In genomic region chr13:21529102-21529893, GRCh38 we compare ENCODE assay signal across 20 cellular contexts.
DNase-seq lines count a peak whose midpoint lies in the region; ATAC-seq and TF ChIP-seq lines count a peak whose summit lies in the region.
"Had no signal": no experiment of that assay in that cellular context is flagged by ENCODE, and none has a peak within 500 bp of the region (broad histone marks: within the 10 kb centered on the region; RNA-seq: fewer than 3 reads in every experiment).

No MANE protein-coding gene starts in this region.

- H3K27me3 Mint-ChIP-seq in activated CD8-positive, alpha-beta T cell treated with anti-CD3 and anti-CD28 coated beads, Interleukin-2, amount 10 ng/mL, durations not matched to agents 7 days and 5 days (ENCODE audit: low read depth) = no peaks in the 10 kb centered on the region
- H3K27me3 Mint-ChIP-seq in naive thymus-derived CD8-positive, alpha-beta T cell = no peaks in the 10 kb centered on the region
- H3K27me3 Mint-ChIP-seq: CD8-positive, alpha-beta memory T cell; dendritic cell treated with granulocyte-macrophage colony-stimulating factor and Interleukin-4, amounts not matched to agents 40 ng/mL and 50 ng/mL, for 4 days had no signal

- no peak overlapping the region for H3K27ac Mint-ChIP-seq in activated CD8-positive, alpha-beta T cell treated with anti-CD3 and anti-CD28 coated beads, Interleukin-2, amount 10 ng/mL, durations not matched to agents 7 days and 5 days
- no peak overlapping the region for H3K27ac Mint-ChIP-seq in naive thymus-derived CD8-positive, alpha-beta T cell
- H3K27ac Mint-ChIP-seq: CD8-positive, alpha-beta memory T cell; dendritic cell treated with granulocyte-macrophage colony-stimulating factor and Interleukin-4, amounts not matched to agents 40 ng/mL and 50 ng/mL, for 4 days had no signal

- H3K4me1 Mint-ChIP-seq in activated CD8-positive, alpha-beta T cell treated with anti-CD3 and anti-CD28 coated beads, Interleukin-2, amount 10 ng/mL, durations not matched to agents 7 days and 5 days (ENCODE audit: low read depth) = no peaks in the 10 kb centered on the region
- peaks cover 12 to 26% (median 19%) of the 10 kb centered on the region in 4 donors for H3K4me1 Mint-ChIP-seq in naive thymus-derived CD8-positive, alpha-beta T cell

- CTCF ChIA-PET in activated CD8-positive, alpha-beta T cell treated with anti-CD3 and anti-CD28 coated beads, Interleukin-2, amount 10 ng/mL, durations not matched to agents 7 days and 5 days (lab: Charles Lee) = interaction anchor here (0.9 kb wide), 1 partner anchor 109 kb away, joined by 4 read pairs; no protein-coding TSS in a partner anchor

- peak; percentile 49 for ATAC-seq in activated CD8-positive, alpha-beta T cell treated with anti-CD3 and anti-CD28 coated beads, Interleukin-2, amount 10 ng/mL, durations not matched to agents 7 days and 5 days
- peak; percentile 54 to 81 for ATAC-seq in naive thymus-derived CD8-positive, alpha-beta T cell
- no peak for ATAC-seq in GM18858 (IDR thresholded peaks at IDR 0.05; ENCODE audit: unreplicated experiment)
- ATAC-seq in HG02798 (IDR thresholded peaks at IDR 0.05; ENCODE audit: poor library complexity, unreplicated experiment) = no peak
- ATAC-seq: right lobe of liver had no signal

- H3K36me3 Mint-ChIP-seq in activated CD8-positive, alpha-beta T cell treated with anti-CD3 and anti-CD28 coated beads, Interleukin-2, amount 10 ng/mL, durations not matched to agents 7 days and 5 days (ENCODE audit: low read depth) = peaks cover 2% of the 10 kb centered on the region
- H3K36me3 Mint-ChIP-seq in naive thymus-derived CD8-positive, alpha-beta T cell = peaks cover 0 to 49% (median 8%) of the 10 kb centered on the region in 3 donors

- DNase-seq in NCI-H82 (lab: John Stamatoyannopoulos, UW) (peak; percentile 47), NCI-H82 treated with DMSO at 0.1 percent for 48 hours (lab: John Stamatoyannopoulos, UW; ENCODE audit: unreplicated experiment) (no peak), EH (ENCODE audit: low read depth) (peak; percentile 13), coronary artery (ENCODE audit: low spot score) (no peak)
- DNase-seq in activated CD8-positive, alpha-beta T cell treated with anti-CD3 and anti-CD28 coated beads, Interleukin-2, amount 10 ng/mL, durations not matched to agents 7 days and 5 days = no peak
- peak in 3 of 10 donors; percentile 11 to 21 (median 18) for DNase-seq in naive thymus-derived CD8-positive, alpha-beta T cell
- DNase-seq: activated CD4-positive, alpha-beta T cell treated with anti-CD3 and anti-CD28 coated beads, Interleukin-2, amount 50 U/mL, for 48 hours; activated naive CD4-positive, alpha-beta T cell; AML-193; GF-D8; NCI-H187; NCI-H526; right lobe of liver; T-helper 9 cell had no signal

- TF ChIP-seq CTCF in coronary artery (IDR thresholded peaks at IDR 0.05) = no peak

- no peak overlapping the region for H3K4me3 Mint-ChIP-seq in activated CD8-positive, alpha-beta T cell treated with anti-CD3 and anti-CD28 coated beads, Interleukin-2, amount 10 ng/mL, durations not matched to agents 7 days and 5 days
- no peak overlapping the region for H3K4me3 Mint-ChIP-seq in naive thymus-derived CD8-positive, alpha-beta T cell
- H3K4me3 Mint-ChIP-seq: CD8-positive, alpha-beta memory T cell; dendritic cell treated with granulocyte-macrophage colony-stimulating factor and Interleukin-4, amounts not matched to agents 40 ng/mL and 50 ng/mL, for 4 days had no signal

- POLR2A ChIA-PET in activated CD8-positive, alpha-beta T cell treated with anti-CD3 and anti-CD28 coated beads, Interleukin-2, amount 10 ng/mL, durations not matched to agents 7 days and 5 days (lab: Charles Lee) = interaction anchor here (1.0 kb wide), 1 partner anchor 75 kb away, joined by 4 read pairs; the partner anchor contains the start of gene MICU2
- POLR2A ChIA-PET in naive thymus-derived CD8-positive, alpha-beta T cell (lab: Charles Lee) = interaction anchor here (1.1 to 1.5 kb wide), 2 partner anchors 14 to 75 kb away, joined by 4 read pairs; partner anchors contain the start of gene MICU2

- H3K4me3 ChIP-seq in coronary artery = no peak overlapping the region
- H3K4me3 ChIP-seq: right lobe of liver had no signal

- H3K27ac ChIP-seq in coronary artery = no peak overlapping the region
- H3K27ac ChIP-seq: KMS-11, parathyroid adenoma, right lobe of liver had no signal

- no peaks in the 10 kb centered on the region for H3K9me3 Mint-ChIP-seq in activated CD8-positive, alpha-beta T cell treated with anti-CD3 and anti-CD28 coated beads, Interleukin-2, amount 10 ng/mL, durations not matched to agents 7 days and 5 days (ENCODE audit: insufficient read depth)
- no peaks in the 10 kb centered on the region for H3K9me3 Mint-ChIP-seq in naive thymus-derived CD8-positive, alpha-beta T cell
- H3K9me3 Mint-ChIP-seq: CD8-positive, alpha-beta memory T cell; dendritic cell treated with granulocyte-macrophage colony-stimulating factor and Interleukin-4, amounts not matched to agents 40 ng/mL and 50 ng/mL, for 4 days had no signal

Comparison
In these comparisons a context has a peak if more than half of its experiments do, and no peak if none do; other contexts are left out.
1. DNase-seq: peak in NCI-H82 (single experiment) and EH (single experiment); none in NCI-H82 treated with DMSO at 0.1 percent for 48 hours (single experiment), activated CD8-positive, alpha-beta T cell treated with anti-CD3 and anti-CD28 coated beads, Interleukin-2, amount 10 ng/mL, durations not matched to agents 7 days and 5 days (single experiment) and coronary artery (single experiment).
2. ATAC-seq: peak in activated CD8-positive, alpha-beta T cell treated with anti-CD3 and anti-CD28 coated beads, Interleukin-2, amount 10 ng/mL, durations not matched to agents 7 days and 5 days (single experiment) and naive thymus-derived CD8-positive, alpha-beta T cell (2 of 2); none in GM18858 (single experiment) and HG02798 (single experiment).